In the genomic region with DNA sequence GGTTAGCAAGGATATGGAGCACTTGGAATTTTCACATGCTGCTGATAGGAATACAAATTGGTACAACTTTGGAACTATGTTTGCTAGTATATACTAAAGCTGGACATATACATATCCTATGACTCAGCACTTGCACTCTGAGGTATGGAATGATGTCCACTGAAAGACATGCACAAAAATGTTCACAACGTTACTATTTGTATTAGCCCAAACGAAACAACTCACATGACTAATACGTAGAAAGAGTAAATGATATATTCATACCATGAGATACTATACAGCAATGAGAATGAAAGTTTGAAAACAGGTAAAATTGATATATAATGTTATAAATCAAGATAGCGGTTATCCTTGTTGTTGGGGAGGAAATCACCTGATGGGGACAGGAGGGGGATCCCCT, we compare ENCODE assay signal across 14 cellular contexts. TPM values are rescaled to one million over a fixed set of nuclear protein-coding genes. Genes with fewer than 3 reads are reported as not detected.
DNase-seq lines count a peak whose midpoint lies in the region; ATAC-seq, FAIRE-seq and TF ChIP-seq lines count a peak whose summit lies in the region.
"Had no signal": no experiment of that assay in that cellular context is flagged by ENCODE, and none has a peak within 500 bp of the region (broad histone marks: within the 10 kb centered on the region; RNA-seq: fewer than 3 reads in every experiment).

No MANE protein-coding gene starts in this region.

- H4K20me1 ChIP-seq in GM23338 (replicated peaks; ENCODE audit: insufficient read depth) = no peaks in the 10 kb centered on the region

- 52% methylated on average over 4 of the region's 4 CpGs for WGBS in A549 (ENCODE audit: missing lambda C conversion rate)

- peak overlapping the region; percentile 4 for H3K27ac Mint-ChIP-seq in activated B cell treated with CpG ODN at 0.5 μM for 24 hours
- no peak overlapping the region for H3K27ac Mint-ChIP-seq in GM23338
- H3K27ac Mint-ChIP-seq: activated naive CD8-positive, alpha-beta T cell treated with anti-CD3 and anti-CD28 coated beads for 36 hours; nephron had no signal

- H3K27ac ChIP-seq in A549 (no peak overlapping the region), GM23338 (ENCODE audit: low read depth) (no peak overlapping the region)
- H3K27ac ChIP-seq: gastroesophageal sphincter, skin epidermis had no signal

- CTCF ChIA-PET in A549 (lab: Yijun Ruan, JAX) = no interaction called here
- CTCF ChIA-PET in activated B cell treated with CpG ODN at 0.5 μM for 24 hours (lab: Charles Lee) = no interaction called here

- H3K9me3 ChIP-seq in A549 = no peaks in the 10 kb centered on the region
- H3K9me3 ChIP-seq: gastroesophageal sphincter had no signal

- no peak for FAIRE-seq in A549 (lab: Jason Lieb, UNC)

- H3K79me2 ChIP-seq in GM23338 (replicated peaks; ENCODE audit: insufficient read depth) = no peaks in the 10 kb centered on the region

- TF ChIP-seq POLR2A in A549 (IDR thresholded peaks at IDR 0.05; ENCODE audit: low read length) = no peak

- POLR2A ChIA-PET in A549 (lab: Yijun Ruan, JAX) = no interaction called here
- POLR2A ChIA-PET in activated B cell treated with CpG ODN at 0.5 μM for 24 hours (lab: Charles Lee) = no interaction called here

- H2AFZ ChIP-seq in GM23338 = no peak overlapping the region

- no peaks in the 10 kb centered on the region for H3K36me3 ChIP-seq in GM23338 (ENCODE audit: insufficient read depth)
- H3K36me3 ChIP-seq: gastroesophageal sphincter had no signal

- no peak for TF ChIP-seq RAD21 in A549 (conservative IDR thresholded peaks at IDR 0.05 in 1 of 2, IDR thresholded peaks at IDR 0.05 in 1 of 2)

- H3K4me3 ChIP-seq in A549 (no peak overlapping the region), GM23338 (no peak overlapping the region)
- H3K4me3 ChIP-seq: gastroesophageal sphincter, skin epidermis had no signal

- peak in 1 of 2 experiments; percentile 8 for DNase-seq in A549 (ENCODE audit: low read depth in 1 of 2, low spot score in 1 of 2)
- no peak for DNase-seq in activated B cell treated with CpG ODN at 0.5 μM for 24 hours
- no peak for DNase-seq in stimulated activated CD4-positive, alpha-beta T cell treated with anti-CD3 and anti-CD28 coated beads, Interleukin-4, amount 100 ng/mL, for 24 hours
- DNase-seq in GM23338 (ENCODE audit: low spot score) = no peak
- DNase-seq: activated naive CD8-positive, alpha-beta T cell treated with anti-CD3 and anti-CD28 coated beads for 36 hours; left colon; NCI-H2029 had no signal

- no peaks in the 10 kb centered on the region for H3K9me3 Mint-ChIP-seq in activated B cell treated with CpG ODN at 0.5 μM for 24 hours
- no peaks in the 10 kb centered on the region for H3K9me3 Mint-ChIP-seq in GM23338
- H3K9me3 Mint-ChIP-seq: activated naive CD8-positive, alpha-beta T cell treated with anti-CD3 and anti-CD28 coated beads for 36 hours; nephron had no signal

- TF ChIP-seq CTCF in A549 (IDR thresholded peaks at IDR 0.05) = no peak
- no peak for TF ChIP-seq CTCF in activated B cell treated with CpG ODN at 0.5 μM for 24 hours (IDR thresholded peaks at IDR 0.05)
- no peak for TF ChIP-seq CTCF in GM23338 (conservative IDR thresholded peaks at IDR 0.05; ENCODE audit: low read depth in 2 of 2)

- TF ChIP-seq EP300 in A549 (IDR thresholded peaks at IDR 0.05) = no peak

- H3K4me3 Mint-ChIP-seq in activated B cell treated with CpG ODN at 0.5 μM for 24 hours = no peak overlapping the region
- no peak overlapping the region for H3K4me3 Mint-ChIP-seq in GM23338
- H3K4me3 Mint-ChIP-seq: activated naive CD8-positive, alpha-beta T cell treated with anti-CD3 and anti-CD28 coated beads for 36 hours; nephron had no signal

- H3K9me2 ChIP-seq in GM23338 (ENCODE audit: insufficient read depth) = no peaks in the 10 kb centered on the region

- H3K4me2 ChIP-seq in A549 (no peak overlapping the region), GM23338 (no peak overlapping the region)

- H3K4me1 ChIP-seq in A549 (peaks cover 20% of the 10 kb centered on the region), GM23338 (ENCODE audit: insufficient read depth) (no peaks in the 10 kb centered on the region)

- intact Hi-C loops in activated B cell treated with CpG ODN at 0.5 μM for 24 hours (cut with micrococcal nuclease) = no loop called here

- H3K27me3 ChIP-seq in GM23338 (ENCODE audit: insufficient read depth) = no peaks in the 10 kb centered on the region
- H3K27me3 ChIP-seq: gastroesophageal sphincter had no signal

- H3K36me3 Mint-ChIP-seq in activated B cell treated with CpG ODN at 0.5 μM for 24 hours (ENCODE audit: low read depth) (peaks cover 48% of the 10 kb centered on the region), GM23338 (ENCODE audit: low read depth) (no peaks in the 10 kb centered on the region)

- ATAC-seq in A549 (peak in 1 of 2 experiments; percentile 50; a peak in 2 of 6 replicates), GM18867 (IDR thresholded peaks at IDR 0.05; ENCODE audit: unreplicated experiment) (peak; percentile 42), HG02870 (IDR thresholded peaks at IDR 0.05; ENCODE audit: unreplicated experiment) (peak; percentile 69), activated B cell treated with CpG ODN at 0.5 μM for 24 hours (ENCODE audit: low read depth) (no peak), GM23338 (no peak), HG03139 (IDR thresholded peaks at IDR 0.05; ENCODE audit: unreplicated experiment) (no peak), GM21526 (IDR thresholded peaks at IDR 0.05; ENCODE audit: low FRiP score, unreplicated experiment) (no peak)
- ATAC-seq: gastroesophageal sphincter, left colon had no signal

- no peaks in the 10 kb centered on the region for H3F3A ChIP-seq in GM23338 (replicated peaks; ENCODE audit: low read depth)

- H3K4me1 Mint-ChIP-seq in activated B cell treated with CpG ODN at 0.5 μM for 24 hours = peaks cover 57% of the 10 kb centered on the region
- H3K4me1 Mint-ChIP-seq in GM23338 = no peaks in the 10 kb centered on the region

- H3K27me3 Mint-ChIP-seq in activated B cell treated with CpG ODN at 0.5 μM for 24 hours (no peaks in the 10 kb centered on the region), GM23338 (ENCODE audit: insufficient read depth, low read depth, poor library complexity) (peaks cover 2% of the 10 kb centered on the region)
- H3K27me3 Mint-ChIP-seq: activated naive CD8-positive, alpha-beta T cell treated with anti-CD3 and anti-CD28 coated beads for 36 hours had no signal

TF ChIP-seq in A549, 52 proteins besides CTCF, POLR2A, EP300 and RAD21:
- TF ChIP-seq MAFK (IDR thresholded peaks at IDR 0.05; ENCODE audit: partially characterized antibody) = peak; percentile 76
- no peak for TF ChIP-seq CBX8 (IDR thresholded peaks at IDR 0.05)
- TF ChIP-seq TP53 (CRISPR knock-in tag; IDR thresholded peaks at IDR 0.05) = no peak
- no peak for TF ChIP-seq BHLHE40 (IDR thresholded peaks at IDR 0.05; ENCODE audit: low read depth, low read length)
TF ChIP-seq in A549: peak in this region for 1.

TF ChIP-seq in GM23338, 12 proteins besides CTCF, POLR2A, EP300 and RAD21 (continues in another document):
- no peak for TF ChIP-seq NANOG (IDR thresholded peaks at IDR 0.05; ENCODE audit: borderline replicate concordance)
- TF ChIP-seq, protein P1, sequence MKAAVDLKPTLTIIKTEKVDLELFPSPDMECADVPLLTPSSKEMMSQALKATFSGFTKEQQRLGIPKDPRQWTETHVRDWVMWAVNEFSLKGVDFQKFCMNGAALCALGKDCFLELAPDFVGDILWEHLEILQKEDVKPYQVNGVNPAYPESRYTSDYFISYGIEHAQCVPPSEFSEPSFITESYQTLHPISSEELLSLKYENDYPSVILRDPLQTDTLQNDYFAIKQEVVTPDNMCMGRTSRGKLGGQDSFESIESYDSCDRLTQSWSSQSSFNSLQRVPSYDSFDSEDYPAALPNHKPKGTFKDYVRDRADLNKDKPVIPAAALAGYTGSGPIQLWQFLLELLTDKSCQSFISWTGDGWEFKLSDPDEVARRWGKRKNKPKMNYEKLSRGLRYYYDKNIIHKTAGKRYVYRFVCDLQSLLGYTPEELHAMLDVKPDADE (IDR thresholded peaks at IDR 0.05) = no peak
- no peak for TF ChIP-seq CREB1 (CRISPR knock-in tag; IDR thresholded peaks at IDR 0.05; ENCODE audit: low read depth)
- no peak for TF ChIP-seq ZNF331 (CRISPR knock-in tag; IDR thresholded peaks at IDR 0.05; ENCODE audit: low read depth)
- TF ChIP-seq EZH2phosphoT487 (IDR thresholded peaks at IDR 0.05; ENCODE audit: unreplicated experiment) = no peak
- TF ChIP-seq JUNB (IDR thresholded peaks at IDR 0.05; ENCODE audit: unreplicated experiment) = no peak
- no peak for TF ChIP-seq ZNF114 (CRISPR knock-in tag; IDR thresholded peaks at IDR 0.05)

RNA-seq across cellular contexts. Expression of a gene that starts 45.5 kb away (rescaled TPM):
- polyA plus RNA-seq in A549 (2011; rRNA removed) = 48.7 and 66.4 TPM in 2 replicates
- 11.7 and 12.6 TPM in 2 replicates for polyA plus RNA-seq in A549 (2012; cell fraction: cytosol; rRNA removed)
- polyA plus RNA-seq in A549 (2012; cell fraction: nucleus; rRNA removed) = 3.4 and 7.3 TPM in 2 replicates
- 25.7 to 27.1 TPM (median 25.8 TPM) in 3 replicates for polyA plus RNA-seq in A549 (2017; fragmentation: RNase III; extraction: RNeasy Plus Mini Kit Qiagen cat#74134 plus additional on column Dnase treatment)
- polyA minus RNA-seq in A549 (2011; rRNA and poly(A)+ RNA removed) = 26.0 and 30.8 TPM in 2 replicates
- total RNA-seq in activated B cell treated with CpG ODN at 0.5 μM for 24 hours = 114 and 122 TPM in 2 replicates
- total RNA-seq in GM23338 (2014; rRNA removed; shearing (Covaris generic)) = 35.5 and 36.2 TPM in 2 replicates
- 22.3 and 24.2 TPM in 2 replicates for polyA plus RNA-seq in GM23338 (2016; fragmentation: Nextera tagmentation; extraction: Ambion mirVana)

RNA-seq across cellular contexts. Expression of a gene that starts 47.6 kb away (rescaled TPM):
- polyA plus RNA-seq in A549 (2011; rRNA removed) (4.6 and 6.2 TPM in 2 replicates), A549 (2017; fragmentation: RNase III; extraction: RNeasy Plus Mini Kit Qiagen cat#74134 plus additional on column Dnase treatment) (8.9 to 11.1 TPM (median 9.1 TPM) in 3 replicates), GM23338 (2016; fragmentation: Nextera tagmentation; extraction: Ambion mirVana) (24.2 and 34.8 TPM in 2 replicates)
- 1.2 and 1.4 TPM in 2 replicates for polyA plus RNA-seq in A549 (2012; cell fraction: cytosol; rRNA removed)
- polyA plus RNA-seq in A549 (2012; cell fraction: nucleus; rRNA removed) = 0.26 and 0.69 TPM in 2 replicates
- 0.88 and 1.5 TPM in 2 replicates for polyA minus RNA-seq in A549 (2011; rRNA and poly(A)+ RNA removed)
- total RNA-seq in activated B cell treated with CpG ODN at 0.5 μM for 24 hours = 11.9 and 13.1 TPM in 2 replicates
- 11.3 and 38.4 TPM in 2 replicates for total RNA-seq in GM23338 (2014; rRNA removed; shearing (Covaris generic))

RNA-seq across cellular contexts. Expression of a gene that starts 53.3 kb away (rescaled TPM):
- polyA plus RNA-seq in A549 (2011; rRNA removed) (873 and 1,252 TPM in 2 replicates), A549 (2017; fragmentation: RNase III; extraction: RNeasy Plus Mini Kit Qiagen cat#74134 plus additional on column Dnase treatment) (806 to 876 TPM (median 832 TPM) in 3 replicates), GM23338 (2016; fragmentation: Nextera tagmentation; extraction: Ambion mirVana) (608 and 687 TPM in 2 replicates)
- polyA plus RNA-seq in A549 (2012; cell fraction: cytosol; rRNA removed) = 523 and 606 TPM in 2 replicates
- 196 and 221 TPM in 2 replicates for polyA plus RNA-seq in A549 (2012; cell fraction: nucleus; rRNA removed)
- 155 and 215 TPM in 2 replicates for polyA minus RNA-seq in A549 (2011; rRNA and poly(A)+ RNA removed)
- total RNA-seq in activated B cell treated with CpG ODN at 0.5 μM for 24 hours = 201 and 212 TPM in 2 replicates
- 165 and 171 TPM in 2 replicates for total RNA-seq in GM23338 (2014; rRNA removed; shearing (Covaris generic))

Comparison
In these comparisons a context has a peak if more than half of its experiments do, and no peak if none do; other contexts are left out.
1. ATAC-seq: peak in GM18867 (single experiment) and HG02870 (single experiment); none in activated B cell treated with CpG ODN at 0.5 μM for 24 hours (single experiment), GM23338 (single experiment), HG03139 (single experiment) and GM21526 (single experiment).